9 cellular contexts compared by ENCODE assay signal in the genomic region with DNA sequence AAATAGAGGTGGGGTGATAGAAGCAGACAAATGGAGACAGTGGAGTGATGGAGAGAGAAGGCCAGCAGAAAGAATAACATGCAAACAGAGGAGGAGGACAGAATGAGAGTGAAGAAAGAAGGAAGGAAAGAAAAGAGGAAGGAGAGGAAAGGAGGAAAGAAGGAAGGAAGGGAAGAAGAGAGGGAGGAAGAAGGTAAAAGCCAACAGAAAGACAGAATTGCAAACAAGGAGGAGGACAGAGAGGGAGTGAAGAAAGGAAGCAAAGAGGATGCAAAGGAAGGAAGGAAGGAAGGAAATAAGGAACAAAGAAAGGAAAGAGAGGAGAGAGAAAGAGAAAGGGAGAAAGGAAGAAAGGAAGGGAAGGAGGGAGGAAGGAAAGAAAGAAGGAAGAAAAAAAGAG.
"Had no signal": no experiment of that assay in that cellular context is flagged by ENCODE, and none has a peak within 500 bp of the region (broad histone marks: within the 10 kb centered on the region; RNA-seq: fewer than 3 reads in every experiment).

No MANE protein-coding gene starts in this region.

- ATAC-seq: K562 had no signal

- H3K4me3 ChIP-seq: GM23248, K562 had no signal

- DNase-seq: GM23248, GOT3, H7, HCEC 1CT, HFFc6, IMR-90, KG1 had no signal

- H2AFZ ChIP-seq: GM23248 had no signal

- FAIRE-seq: K562 had no signal

- H3K9ac ChIP-seq: GM23248 had no signal

- H3K27ac ChIP-seq: GM23248, HL-60 had no signal
